In the genomic region with DNA sequence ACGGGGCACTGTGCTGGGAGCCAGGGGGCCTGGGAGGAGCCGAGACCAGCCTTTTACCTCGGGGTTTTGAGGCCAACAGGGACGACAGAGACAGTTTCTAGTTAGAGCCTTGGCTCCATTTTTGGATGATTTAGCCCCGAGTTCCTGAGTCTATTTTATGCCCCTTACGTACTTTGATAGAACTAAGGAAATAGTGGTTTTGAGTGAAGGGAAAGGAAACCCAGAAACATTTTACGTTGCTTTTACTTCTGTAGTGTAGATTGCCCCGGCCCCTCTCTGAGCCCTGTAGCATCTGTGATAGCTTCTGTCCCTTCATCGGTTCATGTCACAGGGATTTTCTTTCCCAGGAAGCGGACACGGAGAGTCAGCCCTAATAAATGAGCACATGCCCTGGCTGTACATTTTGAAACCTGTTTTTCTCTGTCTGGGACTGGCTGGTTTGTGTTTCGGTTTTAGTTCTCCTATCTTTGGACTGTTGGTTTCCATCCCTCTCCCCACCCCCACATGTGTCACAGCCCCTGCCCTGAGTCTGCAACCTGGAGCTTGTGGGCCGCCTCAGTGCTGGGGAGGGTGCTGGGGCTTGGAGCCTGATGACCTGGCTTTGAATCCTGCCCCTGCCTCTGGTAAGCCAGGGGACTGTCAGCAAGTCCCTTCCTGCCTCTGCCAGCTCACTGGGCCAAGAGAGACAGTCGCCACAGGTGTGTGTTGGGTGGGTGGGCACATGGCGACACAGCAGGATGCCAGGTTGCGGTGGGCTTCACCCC, we compare ENCODE assay signal across 9 cellular contexts. TPM values are rescaled to one million over a fixed set of nuclear protein-coding genes. Genes with fewer than 3 reads are reported as not detected.
DNase-seq lines count a peak whose midpoint lies in the region; ATAC-seq and TF ChIP-seq lines count a peak whose summit lies in the region.
"Had no signal": no experiment of that assay in that cellular context is flagged by ENCODE, and none has a peak within 500 bp of the region (broad histone marks: within the 10 kb centered on the region; RNA-seq: fewer than 3 reads in every experiment).

No MANE protein-coding gene starts in this region.

- peaks cover 54 to 78% of the 10 kb centered on the region in 2 donors for H3K4me1 Mint-ChIP-seq in stimulated activated naive B cell treated with anti-CD40 and anti-IgM and Interleukin-4, amounts not matched to agents 10 μg/mL and 1 μg/mL and 100 μg/mL, for 72 hours
- peaks cover 8% of the 10 kb centered on the region for H3K4me1 Mint-ChIP-seq in Caco-2 (ENCODE audit: low read depth, unreplicated experiment)

- no peaks in the 10 kb centered on the region for H3K27me3 ChIP-seq in left lung
- no peaks in the 10 kb centered on the region for H3K27me3 ChIP-seq in Caco-2 (replicated peaks; ENCODE audit: control insufficient read depth, insufficient read depth, low read length)

- H3K9me3 Mint-ChIP-seq in stimulated activated naive B cell treated with anti-CD40 and anti-IgM and Interleukin-4, amounts not matched to agents 10 μg/mL and 1 μg/mL and 100 μg/mL, for 72 hours = peaks cover 0 to 2% of the 10 kb centered on the region in 2 donors
- no peaks in the 10 kb centered on the region for H3K9me3 Mint-ChIP-seq in Caco-2 (ENCODE audit: unreplicated experiment)

- H3K27ac ChIP-seq in left lung = peak overlapping the region; percentile 79 to 97
- H3K27ac ChIP-seq: VCaP had no signal

- CTCF ChIA-PET in Caco-2 (lab: Charles Lee) = no interaction called here

- H3K36me3 ChIP-seq in left lung = peaks cover 0 to 32% of the 10 kb centered on the region in 2 donors
- no peaks in the 10 kb centered on the region; the same call in none of the 2 replicates for H3K36me3 ChIP-seq in Caco-2 (ENCODE audit: control insufficient read depth, insufficient read depth, low read length)

- POLR2A ChIA-PET in Caco-2 (lab: Charles Lee) = no interaction called here

- peak; percentile 5 for DNase-seq in NCI-H1694 treated with DMSO at 0.1 percent for 48 hours (lab: John Stamatoyannopoulos, UW)
- no peak for DNase-seq in NCI-H1694 (lab: John Stamatoyannopoulos, UW)
- peak; percentile 38 for DNase-seq in activated T-cell treated with anti-CD3 and anti-CD28 coated beads for 1 hour (ENCODE audit: low read depth)
- peak; percentile 59 to 83 for DNase-seq in left lung
- DNase-seq in stimulated activated naive B cell treated with anti-CD40 and anti-IgM and Interleukin-4, amounts not matched to agents 10 μg/mL and 1 μg/mL and 100 μg/mL, for 72 hours = peak; percentile 81
- no peak for DNase-seq in Caco-2
- DNase-seq in NCI-H2171 treated with DMSO at 0.1 percent for 48 hours (lab: John Stamatoyannopoulos, UW) = no peak

- H3K4me1 ChIP-seq in left lung (peaks cover 0 to 69% of the 10 kb centered on the region in 2 donors), Caco-2 (peaks cover 6% of the 10 kb centered on the region)

- H3K9me3 ChIP-seq in left lung (no peaks in the 10 kb centered on the region), Caco-2 (no peaks in the 10 kb centered on the region)

- no peaks in the 10 kb centered on the region for H3K27me3 Mint-ChIP-seq in stimulated activated naive B cell treated with anti-CD40 and anti-IgM and Interleukin-4, amounts not matched to agents 10 μg/mL and 1 μg/mL and 100 μg/mL, for 72 hours
- no peaks in the 10 kb centered on the region for H3K27me3 Mint-ChIP-seq in Caco-2 (ENCODE audit: insufficient read depth, unreplicated experiment)

- peak overlapping the region; percentile 83 for H3K4me3 Mint-ChIP-seq in stimulated activated naive B cell treated with anti-CD40 and anti-IgM and Interleukin-4, amounts not matched to agents 10 μg/mL and 1 μg/mL and 100 μg/mL, for 72 hours
- H3K4me3 Mint-ChIP-seq in Caco-2 (ENCODE audit: unreplicated experiment) = no peak overlapping the region

- peak overlapping the region; percentile 100 for H3K27ac Mint-ChIP-seq in stimulated activated naive B cell treated with anti-CD40 and anti-IgM and Interleukin-4, amounts not matched to agents 10 μg/mL and 1 μg/mL and 100 μg/mL, for 72 hours
- H3K27ac Mint-ChIP-seq in Caco-2 (ENCODE audit: unreplicated experiment) = no peak overlapping the region

- ATAC-seq in HG03571 (IDR thresholded peaks at IDR 0.05; ENCODE audit: unreplicated experiment) (peak; percentile 46), left lung (peak; percentile 63)
- ATAC-seq in stimulated activated naive B cell treated with anti-CD40 and anti-IgM and Interleukin-4, amounts not matched to agents 10 μg/mL and 1 μg/mL and 100 μg/mL, for 72 hours (replicated peaks) = peak; percentile 71 to 76

- H3K4me3 ChIP-seq in left lung (peak overlapping the region in 1 of 2 donors; percentile 16), Caco-2 (ENCODE audit: low read depth, low read length) (no peak overlapping the region)

- peaks cover 18 to 42% of the 10 kb centered on the region in 2 donors for H3K36me3 Mint-ChIP-seq in stimulated activated naive B cell treated with anti-CD40 and anti-IgM and Interleukin-4, amounts not matched to agents 10 μg/mL and 1 μg/mL and 100 μg/mL, for 72 hours
- peaks cover 47% of the 10 kb centered on the region for H3K36me3 Mint-ChIP-seq in Caco-2 (ENCODE audit: insufficient read depth, unreplicated experiment)

- no TSS peak for BruUV-seq in Caco-2 (replicated peaks; lab: Mats Ljungman, UMichigan)

- TF ChIP-seq CTCF in left lung (IDR thresholded peaks at IDR 0.05) (no peak), Caco-2 (IDR thresholded peaks at IDR 0.05; ENCODE audit: insufficient read depth in 1 of 2, low read depth in 1 of 2, low read length in 1 of 2, severe bottlenecking in 1 of 2, unreplicated experiment in 1 of 2) (no peak)

- intact Hi-C loops in left lung (cut with DNase I) = no loop called here
- intact Hi-C loops in Caco-2 (cut with micrococcal nuclease; ENCODE audit: unreplicated experiment) = no loop called here

RNA-seq across cellular contexts. Expression of a gene that starts 6.9 kb away (rescaled TPM):
- 10 to 100 TPM; 22.3 to 38.2 TPM for total RNA-seq in left lung
- total RNA-seq in Caco-2 (2022) = 19.4 and 20.2 TPM in 2 replicates

RNA-seq across cellular contexts. Expression of a gene that starts 30.3 kb away (rescaled TPM):
- 10 to 100 TPM; 17.1 to 18.8 TPM for total RNA-seq in left lung
- 34.2 and 35.2 TPM in 2 replicates for total RNA-seq in Caco-2 (2022)

RNA-seq across cellular contexts. Expression of a gene that starts 38.2 kb away (rescaled TPM):
- 1 to 10 TPM; 8.6 to 9.5 TPM for total RNA-seq in left lung
- 13.8 and 15.0 TPM in 2 replicates for total RNA-seq in Caco-2 (2022)

RNA-seq across cellular contexts. Expression of a gene that starts 38.3 kb away (rescaled TPM):
- total RNA-seq in left lung (10 to 100 TPM; 12.9 to 16.6 TPM), Caco-2 (2022) (23.6 and 25.3 TPM in 2 replicates)

RNA-seq across cellular contexts. Expression of a gene that starts 52.3 kb away (rescaled TPM):
- total RNA-seq in left lung (10 to 100 TPM; 30.5 to 39.0 TPM), Caco-2 (2022) (68.1 and 70.0 TPM in 2 replicates)

Comparison
In these comparisons a context has a peak if more than half of its experiments do, and no peak if none do; other contexts are left out.
1. DNase-seq: peak in NCI-H1694 treated with DMSO at 0.1 percent for 48 hours (single experiment), activated T-cell treated with anti-CD3 and anti-CD28 coated beads for 1 hour (single experiment), left lung (2 of 2) and stimulated activated naive B cell treated with anti-CD40 and anti-IgM and Interleukin-4, amounts not matched to agents 10 μg/mL and 1 μg/mL and 100 μg/mL, for 72 hours (single experiment); none in NCI-H1694 (single experiment), Caco-2 (0 of 2) and NCI-H2171 treated with DMSO at 0.1 percent for 48 hours (single experiment).
2. Peak in every context shown above with its lines, with median percentiles within 50 percentile points of each other: ATAC-seq.